Comparison of ENCODE assay signal across 6 cellular contexts in the genomic region with DNA sequence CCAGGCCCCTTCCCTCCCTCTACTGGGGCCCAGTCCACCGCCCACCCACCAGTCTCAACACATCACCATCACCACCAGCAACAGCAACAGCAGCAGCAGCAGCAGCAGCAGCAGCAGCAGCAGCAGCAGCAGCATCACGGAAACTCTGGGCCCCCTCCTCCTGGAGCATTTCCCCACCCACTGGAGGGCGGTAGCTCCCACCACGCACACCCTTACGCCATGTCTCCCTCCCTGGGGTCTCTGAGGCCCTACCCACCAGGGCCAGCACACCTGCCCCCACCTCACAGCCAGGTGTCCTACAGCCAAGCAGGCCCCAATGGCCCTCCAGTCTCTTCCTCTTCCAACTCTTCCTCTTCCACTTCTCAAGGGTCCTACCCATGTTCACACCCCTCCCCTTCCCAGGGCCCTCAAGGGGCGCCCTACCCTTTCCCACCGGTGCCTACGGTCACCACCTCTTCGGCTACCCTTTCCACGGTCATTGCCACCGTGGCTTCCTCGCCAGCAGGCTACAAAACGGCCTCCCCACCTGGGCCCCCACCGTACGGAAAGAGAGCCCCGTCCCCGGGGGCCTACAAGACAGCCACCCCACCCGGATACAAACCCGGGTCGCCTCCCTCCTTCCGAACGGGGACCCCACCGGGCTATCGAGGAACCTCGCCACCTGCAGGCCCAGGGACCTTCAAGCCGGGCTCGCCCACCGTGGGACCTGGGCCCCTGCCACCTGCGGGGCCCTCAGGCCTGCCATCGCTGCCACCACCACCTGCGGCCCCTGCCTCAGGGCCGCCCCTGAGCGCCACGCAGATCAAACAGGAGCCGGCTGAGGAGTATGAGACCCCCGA. TPM values are rescaled to one million over a fixed set of nuclear protein-coding genes. Genes with fewer than 3 reads are reported as not detected.
DNase-seq lines count a peak whose midpoint lies in the region; ATAC-seq and TF ChIP-seq lines count a peak whose summit lies in the region.

No MANE protein-coding gene starts in this region.

- peaks cover 39% of the 10 kb centered on the region for H3K36me3 ChIP-seq in BE2C

- H3K27me3 ChIP-seq in BE2C: no peaks in the 10 kb centered on the region

- peaks cover 43% of the 10 kb centered on the region for H3K4me1 Mint-ChIP-seq in mesothelial cell of epicardium

- TF ChIP-seq CTCF in BE2C (IDR thresholded peaks at IDR 0.05; ENCODE audit: low read depth, low read length): no peak
- no peak for TF ChIP-seq CTCF in mesothelial cell of epicardium (IDR thresholded peaks at IDR 0.05; ENCODE audit: unreplicated experiment)

- no peaks in the 10 kb centered on the region for H3K9me3 ChIP-seq in BE2C

- peak overlapping the region; percentile 95 to 98 for H3K27ac Mint-ChIP-seq in activated naive CD4-positive, alpha-beta T cell treated with anti-CD3 and anti-CD28 coated beads, Interleukin-2, amount 50 U/mL, for 72 hours
- H3K27ac Mint-ChIP-seq in mesothelial cell of epicardium: peak overlapping the region; percentile 86

- intact Hi-C loops in posterior vena cava (cut with DNase I): no loop called here

- peaks cover 3% of the 10 kb centered on the region; the same call in 1 of the 2 replicates for H3K4me1 ChIP-seq in BE2C

- peak; percentile 1 for ATAC-seq in HG03571 (IDR thresholded peaks at IDR 0.05; ENCODE audit: unreplicated experiment)
- ATAC-seq in activated naive CD4-positive, alpha-beta T cell treated with anti-CD3 and anti-CD28 coated beads, Interleukin-2, amount 50 U/mL, for 72 hours: peak; percentile 33 to 58

- H3K9me3 Mint-ChIP-seq in activated naive CD4-positive, alpha-beta T cell treated with anti-CD3 and anti-CD28 coated beads, Interleukin-2, amount 50 U/mL, for 72 hours: no peaks in the 10 kb centered on the region
- no peaks in the 10 kb centered on the region for H3K9me3 Mint-ChIP-seq in mesothelial cell of epicardium

- H3K4me3 Mint-ChIP-seq in mesothelial cell of epicardium: peak overlapping the region; percentile 73

- H3K4me3 ChIP-seq in BE2C (ENCODE audit: low read depth, low read length): peak overlapping the region; percentile 86

- peak; percentile 46 for DNase-seq in BE2C
- peak in 1 of 2 donors; percentile 64 for DNase-seq in activated naive CD4-positive, alpha-beta T cell treated with anti-CD3 and anti-CD28 coated beads, Interleukin-2, amount 50 U/mL, for 72 hours (ENCODE audit: low spot score in 2 of 2)
- no peak for DNase-seq in mesothelial cell of epicardium (ENCODE audit: low spot score in 2 of 2, unreplicated experiment in 2 of 2)
- DNase-seq in NCI-H2107 treated with DMSO at 0.1 percent for 48 hours (lab: John Stamatoyannopoulos, UW; ENCODE audit: unreplicated experiment): no peak
- DNase-seq in posterior vena cava (ENCODE audit: low spot score): no peak

- peaks cover 16 to 30% of the 10 kb centered on the region in 2 donors for H3K36me3 Mint-ChIP-seq in activated naive CD4-positive, alpha-beta T cell treated with anti-CD3 and anti-CD28 coated beads, Interleukin-2, amount 50 U/mL, for 72 hours
- peaks cover 23% of the 10 kb centered on the region for H3K36me3 Mint-ChIP-seq in mesothelial cell of epicardium

- no peaks in the 10 kb centered on the region for H3K27me3 Mint-ChIP-seq in mesothelial cell of epicardium (ENCODE audit: low read depth)

RNA-seq across cellular contexts. Expression of gene RNU7-1, which starts 6.8 kb away (rescaled TPM):
- polyA plus RNA-seq in BE2C (2012; ENCODE audit: insufficient read depth, insufficient read length, low read depth): not detected
- not detected for total RNA-seq in activated naive CD4-positive, alpha-beta T cell treated with anti-CD3 and anti-CD28 coated beads, Interleukin-2, amount 50 U/mL, for 72 hours
- total RNA-seq in mesothelial cell of epicardium (not detected in 3 replicates), posterior vena cava (not detected)

RNA-seq across cellular contexts. Expression of gene C12orf57, which starts 7.0 kb away (rescaled TPM):
- 616 TPM for polyA plus RNA-seq in BE2C (2012; ENCODE audit: insufficient read depth, insufficient read length, low read depth)
- 100 to 1,000 TPM; 229 to 609 TPM for total RNA-seq in activated naive CD4-positive, alpha-beta T cell treated with anti-CD3 and anti-CD28 coated beads, Interleukin-2, amount 50 U/mL, for 72 hours
- total RNA-seq in mesothelial cell of epicardium (203 to 215 TPM (median 204 TPM) in 3 replicates), posterior vena cava (100 to 1,000 TPM; 189 to 206 TPM)

RNA-seq across cellular contexts. Expression of gene ATN1, which starts 9.1 kb away (rescaled TPM):
- 276 TPM for polyA plus RNA-seq in BE2C (2012; ENCODE audit: insufficient read depth, insufficient read length, low read depth)
- 10 to 100 TPM; 29.9 to 73.5 TPM for total RNA-seq in activated naive CD4-positive, alpha-beta T cell treated with anti-CD3 and anti-CD28 coated beads, Interleukin-2, amount 50 U/mL, for 72 hours
- total RNA-seq in mesothelial cell of epicardium (193 to 205 TPM (median 195 TPM) in 3 replicates), posterior vena cava (100 to 1,000 TPM in 1 of 2 donors, 10 to 100 TPM in 1; 97.0 to 106 TPM)

RNA-seq across cellular contexts. Expression of gene PTPN6, which starts 14.3 kb away (rescaled TPM):
- polyA plus RNA-seq in BE2C (2012; ENCODE audit: insufficient read depth, insufficient read length, low read depth): not detected
- total RNA-seq in activated naive CD4-positive, alpha-beta T cell treated with anti-CD3 and anti-CD28 coated beads, Interleukin-2, amount 50 U/mL, for 72 hours: 100 to 1,000 TPM; 320 to 609 TPM
- total RNA-seq in mesothelial cell of epicardium: 21.6 to 26.2 TPM (median 23.6 TPM) in 3 replicates
- 10 to 100 TPM; 18.7 to 31.4 TPM for total RNA-seq in posterior vena cava

RNA-seq across cellular contexts. Expression of gene ENO2, which starts 22.5 kb away (rescaled TPM):
- polyA plus RNA-seq in BE2C (2012; ENCODE audit: insufficient read depth, insufficient read length, low read depth): 443 TPM
- 100 to 1,000 TPM; 264 to 314 TPM for total RNA-seq in activated naive CD4-positive, alpha-beta T cell treated with anti-CD3 and anti-CD28 coated beads, Interleukin-2, amount 50 U/mL, for 72 hours
- total RNA-seq in mesothelial cell of epicardium: 30.2 to 30.7 TPM (median 30.2 TPM) in 3 replicates
- total RNA-seq in posterior vena cava: 10 to 100 TPM; 45.6 to 57.1 TPM
